1 cellular context compared by ENCODE assay signal in genomic region chr22:20422271-20422958, GRCh38.
TF ChIP-seq lines count a peak whose summit lies in the region.

No MANE protein-coding gene starts in this region.

TF ChIP-seq in H1, 55 proteins besides CTCF, POLR2A, EP300 and RAD21:
- TF ChIP-seq ATF2 (IDR thresholded peaks at IDR 0.05; ENCODE audit: low read length) (no peak), ASH2L (IDR thresholded peaks at IDR 0.05; ENCODE audit: low read length) (no peak), BACH1 (IDR thresholded peaks at IDR 0.05; ENCODE audit: low read length) (no peak), CHD1 (IDR thresholded peaks at IDR 0.05; ENCODE audit: low read depth, low read length) (no peak), HDAC2 (IDR thresholded peaks at IDR 0.05; ENCODE audit: borderline replicate concordance in 1 of 2, low read depth in 2 of 2, low read length in 2 of 2) (no peak), CEBPB (IDR thresholded peaks at IDR 0.05; ENCODE audit: low read depth, low read length) (no peak), EZH2 (IDR thresholded peaks at IDR 0.05; ENCODE audit: low read depth, low read length, severe bottlenecking) (no peak), SAP30 (IDR thresholded peaks at IDR 0.05; ENCODE audit: insufficient read depth, insufficient replicate concordance, low read length) (no peak), TEAD4 (IDR thresholded peaks at IDR 0.05; ENCODE audit: low read depth, low read length) (no peak), MAFK (IDR thresholded peaks at IDR 0.05; ENCODE audit: low read depth, low read length) (no peak), ATF3 (IDR thresholded peaks at IDR 0.05; ENCODE audit: insufficient read depth, low read depth, low read length) (no peak), TAF7 (optimal IDR thresholded peaks at IDR 0.05; ENCODE audit: borderline replicate concordance, low read depth, low read length) (no peak), SUZ12 (IDR thresholded peaks at IDR 0.05; ENCODE audit: low read length) (no peak), SIX5 (IDR thresholded peaks at IDR 0.05; ENCODE audit: low read depth, low read length) (no peak), RNF2 (IDR thresholded peaks at IDR 0.05; ENCODE audit: borderline replicate concordance, low read depth, low read length, missing control alignments, poor library complexity, severe bottlenecking) (no peak), TAF1 (IDR thresholded peaks at IDR 0.05; ENCODE audit: low read depth, low read length) (no peak)
